Comparison of ENCODE assay signal across 15 cellular contexts in the genomic region with DNA sequence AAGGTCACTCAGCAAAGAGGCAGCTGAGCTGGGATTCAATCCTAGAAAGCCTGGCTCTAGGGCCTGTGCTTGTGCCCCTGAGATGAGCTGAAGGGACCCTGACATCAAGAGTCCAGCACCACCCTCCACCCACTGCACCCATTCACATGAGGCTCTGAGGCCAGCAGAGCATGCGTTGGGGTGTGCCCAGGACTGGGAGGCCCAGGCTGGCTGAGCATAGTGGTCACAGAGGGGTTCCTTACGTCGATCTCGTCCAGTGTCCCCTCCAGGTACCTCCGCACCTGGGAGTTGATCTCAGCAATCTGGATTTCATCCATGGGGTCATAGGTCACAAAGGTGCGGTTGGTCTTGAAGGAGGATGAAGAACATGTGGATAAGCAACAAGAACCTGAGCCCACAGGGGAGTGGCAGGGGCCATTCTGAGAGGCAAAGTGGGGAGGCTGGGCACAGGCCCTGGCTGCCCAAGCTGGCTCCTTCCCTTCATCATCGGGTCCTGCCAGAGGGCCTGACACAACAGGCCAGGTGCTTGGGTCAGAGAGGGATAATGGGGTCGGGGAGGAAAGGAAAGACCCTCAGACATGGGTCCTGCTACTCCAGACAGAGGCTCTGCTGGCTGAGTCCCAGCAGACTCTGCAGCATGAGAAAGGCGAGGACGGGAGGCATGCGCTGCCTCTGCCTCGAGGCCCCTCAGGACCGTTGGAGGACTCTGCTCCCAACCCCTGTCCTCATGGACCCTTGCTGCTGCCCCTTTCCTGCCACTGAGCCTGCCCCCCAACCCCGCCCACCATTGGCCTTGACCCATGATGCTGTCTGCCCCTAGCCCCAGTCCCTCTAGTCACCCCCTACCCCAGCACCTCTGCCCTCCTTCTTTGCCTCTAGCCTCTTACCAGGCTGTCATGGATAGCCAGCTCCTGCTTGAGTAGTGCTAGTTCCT. TPM values are rescaled to one million over a fixed set of nuclear protein-coding genes. Genes with fewer than 3 reads are reported as not detected.
DNase-seq lines count a peak whose midpoint lies in the region; ATAC-seq, FAIRE-seq and TF ChIP-seq lines count a peak whose summit lies in the region.
"Had no signal": no experiment of that assay in that cellular context is flagged by ENCODE, and none has a peak within 500 bp of the region (broad histone marks: within the 10 kb centered on the region; RNA-seq: fewer than 3 reads in every experiment).

No MANE protein-coding gene starts in this region.

- H3K36me3 Mint-ChIP-seq in MCF 10A (ENCODE audit: insufficient read depth, unreplicated experiment) = no peaks in the 10 kb centered on the region
- no peaks in the 10 kb centered on the region for H3K36me3 Mint-ChIP-seq in endodermal cell (ENCODE audit: low read depth)
- no peaks in the 10 kb centered on the region for H3K36me3 Mint-ChIP-seq in activated naive CD8-positive, alpha-beta T cell treated with anti-CD3 and anti-CD28 coated beads for 36 hours
- H3K36me3 Mint-ChIP-seq: CD8-positive, alpha-beta memory T cell had no signal

- no peaks in the 10 kb centered on the region for H3K79me2 ChIP-seq in mammary epithelial cell (ENCODE audit: insufficient read depth, low read length)

- in situ Hi-C loops in mammary epithelial cell (cut with MboI; ENCODE audit: low sequenced_read_pairs in 2 of 2) = no loop called here

- no peaks in the 10 kb centered on the region for H3K9me3 Mint-ChIP-seq in MCF 10A (ENCODE audit: unreplicated experiment)
- no peaks in the 10 kb centered on the region for H3K9me3 Mint-ChIP-seq in endodermal cell
- no peaks in the 10 kb centered on the region for H3K9me3 Mint-ChIP-seq in activated naive CD8-positive, alpha-beta T cell treated with anti-CD3 and anti-CD28 coated beads for 36 hours
- H3K9me3 Mint-ChIP-seq: CD8-positive, alpha-beta memory T cell had no signal

- no peak overlapping the region for H3K9ac ChIP-seq in mammary epithelial cell (ENCODE audit: insufficient read depth, low read length)
- no peak overlapping the region for H3K9ac ChIP-seq in endodermal cell (ENCODE audit: extremely low read depth, low read length, poor library complexity, severe bottlenecking)
- H3K9ac ChIP-seq: BLaER1 had no signal

- H3K36me3 ChIP-seq in mammary epithelial cell (ENCODE audit: insufficient read depth, low read length) (no peaks in the 10 kb centered on the region), endodermal cell (ENCODE audit: control insufficient read depth, insufficient read depth, low read length) (no peaks in the 10 kb centered on the region), pancreas (no peaks in the 10 kb centered on the region)

- H3K4me2 ChIP-seq in mammary epithelial cell (ENCODE audit: insufficient read depth, low read depth, low read length) = no peak overlapping the region
- H3K4me2 ChIP-seq: BLaER1 had no signal

- no peak for FAIRE-seq in pancreas (lab: Jason Lieb, UNC)
- FAIRE-seq: H54 had no signal

- dilution Hi-C loops in mammary epithelial cell (cut with HindIII; ENCODE audit: low sequenced_read_pairs) = loop anchor here (5.0 kb wide), 1 partner anchor 70 kb away; no protein-coding TSS in a partner anchor

- TF ChIP-seq CTCF in mammary epithelial cell (conservative IDR thresholded peaks at IDR 0.05 in 1 of 2, IDR thresholded peaks at IDR 0.05 in 1 of 2; ENCODE audit: extremely low read depth in 1 of 2, insufficient read depth in 1 of 2, low read depth in 1 of 2, low read length in 2 of 2) (no peak), MCF 10A (IDR thresholded peaks at IDR 0.05; ENCODE audit: unreplicated experiment) (no peak), endodermal cell (conservative IDR thresholded peaks at IDR 0.05) (no peak), pancreas (IDR thresholded peaks at IDR 0.05) (no peak)

- H3K4me1 Mint-ChIP-seq in MCF 10A (ENCODE audit: insufficient read depth, unreplicated experiment) = no peaks in the 10 kb centered on the region
- H3K4me1 Mint-ChIP-seq in endodermal cell = peaks cover 2% of the 10 kb centered on the region
- no peaks in the 10 kb centered on the region for H3K4me1 Mint-ChIP-seq in activated naive CD8-positive, alpha-beta T cell treated with anti-CD3 and anti-CD28 coated beads for 36 hours

- BruUV-seq in mammary epithelial cell (replicated peaks; lab: Mats Ljungman, UMichigan) (TSS peak; percentile 33), MCF 10A (replicated peaks; lab: Mats Ljungman, UMichigan) (no TSS peak)

- H2AFZ ChIP-seq in mammary epithelial cell (ENCODE audit: low read depth, low read length) = no peak overlapping the region

- no peaks in the 10 kb centered on the region for H3K27me3 Mint-ChIP-seq in MCF 10A (ENCODE audit: insufficient read depth, unreplicated experiment)
- H3K27me3 Mint-ChIP-seq in endodermal cell (ENCODE audit: insufficient read depth) = no peaks in the 10 kb centered on the region
- H3K27me3 Mint-ChIP-seq in activated naive CD8-positive, alpha-beta T cell treated with anti-CD3 and anti-CD28 coated beads for 36 hours = no peaks in the 10 kb centered on the region
- H3K27me3 Mint-ChIP-seq: CD8-positive, alpha-beta memory T cell had no signal

- CTCF ChIA-PET in mammary epithelial cell (lab: Charles Lee; ENCODE audit: low non-redundant PET) (no interaction called here), MCF 10A (lab: Yijun Ruan, JAX) (interaction anchor here (0.6 to 1.2 kb wide), 3 partner anchors 43 to 460 kb away, joined by 3 to 4 read pairs (median 4); no protein-coding TSS in a partner anchor)

- H3K4me1 ChIP-seq in mammary epithelial cell (ENCODE audit: insufficient read depth, low read length) (no peaks in the 10 kb centered on the region), endodermal cell (ENCODE audit: control insufficient read depth, insufficient read depth, low read length) (no peaks in the 10 kb centered on the region), pancreas (no peaks in the 10 kb centered on the region)
- H3K4me1 ChIP-seq: BLaER1, Caco-2 had no signal

- intact Hi-C loops in mammary epithelial cell (cut with micrococcal nuclease) (no loop called here), MCF 10A (cut with micrococcal nuclease) (no loop called here), posterior vena cava (cut with DNase I) (no loop called here), pancreas (cut with DNase I) (no loop called here)

- H3K27me3 ChIP-seq in mammary epithelial cell (ENCODE audit: insufficient read depth, low read length) (no peaks in the 10 kb centered on the region), endodermal cell (ENCODE audit: control insufficient read depth, insufficient read depth, low read length, poor library complexity, severe bottlenecking) (no peaks in the 10 kb centered on the region), pancreas (no peaks in the 10 kb centered on the region)
- H3K27me3 ChIP-seq: BLaER1 had no signal

- ATAC-seq in pancreas = no peak
- ATAC-seq: HCT116 had no signal

- DNase-seq in mammary epithelial cell (no peak), MCF 10A (ENCODE audit: unreplicated experiment) (no peak), endodermal cell (no peak), posterior vena cava (ENCODE audit: low spot score) (peak; percentile 53), pancreas (no peak), NCI-H526 (lab: John Stamatoyannopoulos, UW) (no peak)
- no peak for DNase-seq in activated naive CD8-positive, alpha-beta T cell treated with anti-CD3 and anti-CD28 coated beads for 36 hours
- DNase-seq: 8988T; AML-193; Caco-2; CD8-positive, alpha-beta memory T cell; IMR-90 had no signal

- H4K20me1 ChIP-seq in mammary epithelial cell (ENCODE audit: insufficient read depth, low read length) = no peaks in the 10 kb centered on the region
- H4K20me1 ChIP-seq: BLaER1 had no signal

- no peak overlapping the region for H3K4me3 ChIP-seq in mammary epithelial cell (replicated peaks in 1 of 3; ENCODE audit: insufficient read depth in 1 of 3, low read depth in 2 of 3, low read length in 3 of 3)
- no peak overlapping the region for H3K4me3 ChIP-seq in endodermal cell (ENCODE audit: low read length)
- no peak overlapping the region for H3K4me3 ChIP-seq in pancreas
- H3K4me3 ChIP-seq: BLaER1 had no signal

- no peak overlapping the region for H3K27ac Mint-ChIP-seq in MCF 10A (ENCODE audit: low read depth, unreplicated experiment)
- peak overlapping the region; percentile 44 for H3K27ac Mint-ChIP-seq in endodermal cell
- no peak overlapping the region for H3K27ac Mint-ChIP-seq in activated naive CD8-positive, alpha-beta T cell treated with anti-CD3 and anti-CD28 coated beads for 36 hours

- H3K9me3 ChIP-seq in mammary epithelial cell (replicated peaks; ENCODE audit: insufficient read depth, low read length) = no peaks in the 10 kb centered on the region
- no peaks in the 10 kb centered on the region for H3K9me3 ChIP-seq in endodermal cell (ENCODE audit: control insufficient read depth, low read length)
- H3K9me3 ChIP-seq in pancreas = no peaks in the 10 kb centered on the region
- H3K9me3 ChIP-seq: BLaER1, Caco-2 had no signal

- H3K4me3 Mint-ChIP-seq in MCF 10A (ENCODE audit: unreplicated experiment) = no peak overlapping the region
- H3K4me3 Mint-ChIP-seq in endodermal cell = no peak overlapping the region
- H3K4me3 Mint-ChIP-seq in activated naive CD8-positive, alpha-beta T cell treated with anti-CD3 and anti-CD28 coated beads for 36 hours = no peak overlapping the region
- H3K4me3 Mint-ChIP-seq: CD8-positive, alpha-beta memory T cell had no signal

- 94% methylated on average over 8 of the region's 14 CpGs for WGBS in mammary epithelial cell (ENCODE audit: low coverage, missing lambda C conversion rate)
- WGBS in endodermal cell (ENCODE audit: insufficient coverage in 1 of 2, insufficient read length in 1 of 2), 2 experiments = 84 to 90% methylated on average over 2 to 14 of the region's 14 CpGs
- 74 to 79% methylated on average over 14 of the region's 14 CpGs for WGBS in pancreas, 2 donors

- H3K27ac ChIP-seq in mammary epithelial cell (ENCODE audit: insufficient read depth, low read depth, low read length) (no peak overlapping the region), endodermal cell (ENCODE audit: low read depth, low read length) (no peak overlapping the region), pancreas (no peak overlapping the region)
- H3K27ac ChIP-seq: BLaER1 had no signal

- POLR2A ChIA-PET in MCF 10A (lab: Yijun Ruan, JAX) = interaction anchor here (0.7 to 0.8 kb wide), 2 partner anchors 28 to 78 kb away, joined by 3 to 4 read pairs; no protein-coding TSS in a partner anchor

RNA-seq across cellular contexts. Expression of a gene that starts 35.2 kb away (rescaled TPM):
- 1 to 10 TPM; 4.0 to 5.6 TPM for total RNA-seq in mammary epithelial cell
- polyA plus RNA-seq in mammary epithelial cell = 6.4 TPM
- 3.9 TPM for polyA minus RNA-seq in mammary epithelial cell
- 6.7 and 9.5 TPM in 2 replicates for total RNA-seq in MCF 10A (2022)
- 1 to 10 TPM; 9.9 TPM for total RNA-seq in endodermal cell
- 10.6 TPM for polyA plus RNA-seq in endodermal cell (2013, experiment 1 of 2)
- 10.2 TPM for polyA plus RNA-seq in endodermal cell (2013, experiment 2 of 2)
- 1 to 10 TPM; 4.7 to 5.6 TPM for total RNA-seq in posterior vena cava
- total RNA-seq in pancreas = 1 to 10 TPM; 3.7 to 7.9 (median 5.8) TPM
- polyA plus RNA-seq in pancreas = 10 to 100 TPM in 1 of 2 donors, 1 to 10 TPM in 1; 6.4 to 17.0 TPM
- 1 to 10 TPM; 6.9 to 7.6 TPM for total RNA-seq in activated naive CD8-positive, alpha-beta T cell treated with anti-CD3 and anti-CD28 coated beads for 36 hours

RNA-seq across cellular contexts. Expression of a gene that starts 35.3 kb away (rescaled TPM):
- total RNA-seq in mammary epithelial cell = 10 to 100 TPM; 27.2 to 35.9 TPM
- polyA plus RNA-seq in mammary epithelial cell = 38.1 TPM
- polyA minus RNA-seq in mammary epithelial cell = 32.7 TPM
- 36.4 and 36.6 TPM in 2 replicates for total RNA-seq in MCF 10A (2022)
- 10 to 100 TPM; 20.7 to 28.3 TPM for total RNA-seq in endodermal cell
- polyA plus RNA-seq in endodermal cell (2013, experiment 1 of 2) = 14.5 TPM
- 16.8 TPM for polyA plus RNA-seq in endodermal cell (2013, experiment 2 of 2)
- total RNA-seq in posterior vena cava = 10 to 100 TPM; 21.2 to 21.6 TPM
- 10 to 100 TPM in 3 of 6 donors, 1 to 10 TPM in 3; 7.0 to 14.5 (median 9.2) TPM for total RNA-seq in pancreas
- 10 to 100 TPM in 1 of 2 donors, 1 to 10 TPM in 1; 6.1 to 10.3 TPM for polyA plus RNA-seq in pancreas
- total RNA-seq in activated naive CD8-positive, alpha-beta T cell treated with anti-CD3 and anti-CD28 coated beads for 36 hours = 10 to 100 TPM; 42.2 to 48.6 TPM
